21 cellular contexts compared by ENCODE assay signal in the genomic region with DNA sequence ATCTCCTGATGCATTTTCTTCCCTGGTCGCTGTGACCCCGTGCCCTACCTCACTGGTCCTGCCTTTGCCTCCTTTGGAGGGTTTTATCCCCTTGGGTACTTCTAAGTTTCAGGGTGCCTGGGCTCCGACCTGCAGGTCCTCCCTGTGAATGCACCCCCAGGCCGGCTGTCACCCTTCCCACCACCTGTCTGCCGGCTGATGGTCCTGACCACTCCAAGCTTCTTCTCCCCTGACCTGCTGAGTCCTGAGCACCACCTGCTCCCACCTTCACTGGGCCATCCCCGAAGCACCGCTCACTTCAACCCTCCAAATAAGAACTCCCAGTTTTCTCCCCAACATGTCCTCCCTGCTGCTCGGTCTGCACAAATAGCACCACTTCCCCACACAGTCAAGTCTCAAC. TPM values are rescaled to one million over a fixed set of nuclear protein-coding genes. Genes with fewer than 3 reads are reported as not detected.
DNase-seq lines count a peak whose midpoint lies in the region; ATAC-seq lines count a peak whose summit lies in the region.
"Had no signal": no experiment of that assay in that cellular context is flagged by ENCODE, and none has a peak within 500 bp of the region (broad histone marks: within the 10 kb centered on the region; RNA-seq: fewer than 3 reads in every experiment).

No MANE protein-coding gene starts in this region.

- 0 out of 2 replicates have a peak, but pooled peaks cover 6% of the 10 kb centered on the region for H4K20me1 ChIP-seq in Karpas-422 (ENCODE audit: insufficient read depth, low read depth, low read length)

- H3K27ac ChIP-seq in Karpas-422 (ENCODE audit: low read length) (no peak overlapping the region), neuronal stem cell (replicated peaks; ENCODE audit: low read length) (no peak overlapping the region)
- H3K27ac ChIP-seq: PC-9 had no signal

- H3K36me3 ChIP-seq in Karpas-422 (ENCODE audit: insufficient read depth, low read length) (peaks cover 2% of the 10 kb centered on the region; the same call in 1 of the 2 replicates), neuronal stem cell (replicated peaks in 1 of 2; ENCODE audit: control insufficient read depth in 2 of 2, insufficient read depth in 2 of 2, low read length in 2 of 2) (peaks cover 0 to 3% of the 10 kb centered on the region in 2 donors)

- H3K27me3 Mint-ChIP-seq in dendritic cell treated with granulocyte-macrophage colony-stimulating factor and Interleukin-4, amounts not matched to agents 40 ng/mL and 50 ng/mL, for 4 days, result no peaks in the 10 kb centered on the region
- H3K27me3 Mint-ChIP-seq: CD4-positive, alpha-beta memory T cell had no signal

- H2BK12ac ChIP-seq in neuronal stem cell (ENCODE audit: low read length), result no peak overlapping the region

- H2BK120ac ChIP-seq in neuronal stem cell (ENCODE audit: low read depth, low read length), result no peak overlapping the region

- no peaks in the 10 kb centered on the region for H3K9me2 ChIP-seq in Karpas-422 (replicated peaks; ENCODE audit: insufficient read depth, low read length)
- H3K9me2 ChIP-seq: SK-N-SH had no signal

- H3K36me3 Mint-ChIP-seq in dendritic cell treated with granulocyte-macrophage colony-stimulating factor and Interleukin-4, amounts not matched to agents 40 ng/mL and 50 ng/mL, for 4 days (ENCODE audit: low read depth), result peaks cover 52% of the 10 kb centered on the region
- H3K36me3 Mint-ChIP-seq: CD4-positive, alpha-beta memory T cell had no signal

- peak overlapping the region; percentile 27 for H2AK5ac ChIP-seq in neuronal stem cell (ENCODE audit: low read depth, low read length)

- H3K23ac ChIP-seq in neuronal stem cell (ENCODE audit: low read depth, low read length, poor library complexity), result no peak overlapping the region

- H2BK15ac ChIP-seq in neuronal stem cell (ENCODE audit: low read length), result no peak overlapping the region

- H3K9me3 ChIP-seq in Karpas-422 (ENCODE audit: low read length), result no peaks in the 10 kb centered on the region
- no peaks in the 10 kb centered on the region for H3K9me3 ChIP-seq in neuronal stem cell (replicated peaks in 1 of 2; ENCODE audit: control insufficient read depth in 2 of 2, insufficient read depth in 1 of 2, low read depth in 1 of 2, low read length in 2 of 2)
- H3K9me3 ChIP-seq: SK-N-SH had no signal

- H3K79me2 ChIP-seq in Karpas-422 (ENCODE audit: low read length), result peaks cover 98% of the 10 kb centered on the region

- H3K18ac ChIP-seq in neuronal stem cell (ENCODE audit: low read length), result no peak overlapping the region

- H3K4me3 Mint-ChIP-seq in dendritic cell treated with granulocyte-macrophage colony-stimulating factor and Interleukin-4, amounts not matched to agents 40 ng/mL and 50 ng/mL, for 4 days, result no peak overlapping the region
- H3K4me3 Mint-ChIP-seq: CD4-positive, alpha-beta memory T cell had no signal

- peaks cover 4% of the 10 kb centered on the region for H3K79me1 ChIP-seq in neuronal stem cell (ENCODE audit: low read depth, low read length)

- ATAC-seq in GM21786 (IDR thresholded peaks at IDR 0.05; ENCODE audit: unreplicated experiment), result no peak

- H2BK5ac ChIP-seq in neuronal stem cell (ENCODE audit: low read length), result no peak overlapping the region

- no peak overlapping the region for H4K8ac ChIP-seq in neuronal stem cell (ENCODE audit: low read depth, low read length)

- H2AFZ ChIP-seq in Karpas-422 (ENCODE audit: low read length) (no peak overlapping the region), neuronal stem cell (ENCODE audit: low read length) (no peak overlapping the region)
- H2AFZ ChIP-seq: PC-9 had no signal

- no peak overlapping the region for H4K91ac ChIP-seq in neuronal stem cell (ENCODE audit: low read depth, low read length, poor library complexity)

- H3K4me3 ChIP-seq in Karpas-422 (ENCODE audit: low read length) (no peak overlapping the region), neuronal stem cell (ENCODE audit: low read length in 2 of 2) (no peak overlapping the region)
- H3K4me3 ChIP-seq: PC-9 had no signal

- H3K27ac Mint-ChIP-seq in dendritic cell treated with granulocyte-macrophage colony-stimulating factor and Interleukin-4, amounts not matched to agents 40 ng/mL and 50 ng/mL, for 4 days, result peak overlapping the region; percentile 57
- H3K27ac Mint-ChIP-seq: CD4-positive, alpha-beta memory T cell had no signal

- H3K9ac ChIP-seq in Karpas-422 (ENCODE audit: low read length) (no peak overlapping the region), neuronal stem cell (ENCODE audit: low read depth, low read length, poor library complexity) (no peak overlapping the region)
- H3K9ac ChIP-seq: SK-N-SH had no signal

- intact Hi-C loops in dendritic cell treated with granulocyte-macrophage colony-stimulating factor and Interleukin-4, amounts not matched to agents 40 ng/mL and 50 ng/mL, for 4 days (cut with micrococcal nuclease), result no loop called here

- peaks cover 56% of the 10 kb centered on the region for H3K4me1 Mint-ChIP-seq in dendritic cell treated with granulocyte-macrophage colony-stimulating factor and Interleukin-4, amounts not matched to agents 40 ng/mL and 50 ng/mL, for 4 days (ENCODE audit: low read depth)
- H3K4me1 Mint-ChIP-seq: CD4-positive, alpha-beta memory T cell had no signal

- no peak overlapping the region for H3K14ac ChIP-seq in neuronal stem cell (ENCODE audit: low read length)

- DNase-seq in Karpas-422 (peak; percentile 38), neuronal stem cell (ENCODE audit: low spot score) (no peak), NCI-H1694 treated with DMSO at 0.1 percent for 48 hours (lab: John Stamatoyannopoulos, UW) (no peak), CD1c-positive myeloid dendritic cell (ENCODE audit: extremely low spot score) (no peak)
- DNase-seq in activated naive CD4-positive, alpha-beta T cell (lab: John Stamatoyannopoulos, UW), result no peak
- DNase-seq: CD4-positive, alpha-beta memory T cell; DMS153; GOT3; HCEC 1CT; MM.1S; NCI-H1048; NCI-H1436; NCI-H1930; NCI-H2227 treated with DMSO at 0.1 percent for 48 hours; NCI-H510A; NCI-H748 treated with DMSO at 0.1 percent for 48 hours; PC-9; SIG-M5; SK-N-SH had no signal

- H3K4me2 ChIP-seq in Karpas-422 (ENCODE audit: low read depth, low read length, poor library complexity, severe bottlenecking) (no peak overlapping the region), neuronal stem cell (ENCODE audit: insufficient read depth, low read length, poor library complexity, severe bottlenecking) (no peak overlapping the region)
- H3K4me2 ChIP-seq: PC-9, SK-N-SH had no signal

- no peak overlapping the region for H3K4ac ChIP-seq in neuronal stem cell (ENCODE audit: low read length)

- no peaks in the 10 kb centered on the region for H3K27me3 ChIP-seq in Karpas-422 (ENCODE audit: low read length)
- no peaks in the 10 kb centered on the region for H3K27me3 ChIP-seq in neuronal stem cell (ENCODE audit: control insufficient read depth in 3 of 3, insufficient read depth in 3 of 3, low read depth in 1 of 3, low read length in 3 of 3)

- H3K4me1 ChIP-seq in Karpas-422 (ENCODE audit: low read length) (peaks cover 29% of the 10 kb centered on the region), neuronal stem cell (ENCODE audit: control insufficient read depth in 2 of 2, insufficient read depth in 1 of 2, low read depth in 1 of 2, low read length in 2 of 2) (peaks cover 0 to 2% of the 10 kb centered on the region in 2 donors)

- H3K9me3 Mint-ChIP-seq in dendritic cell treated with granulocyte-macrophage colony-stimulating factor and Interleukin-4, amounts not matched to agents 40 ng/mL and 50 ng/mL, for 4 days, result no peaks in the 10 kb centered on the region

- no CpG with 5 or more reads among the region's 8 CpGs for WGBS in neuronal stem cell (ENCODE audit: extremely low coverage in 2 of 2, insufficient read length in 2 of 2, insufficient replicate concordance in 1 of 2), 2 donors

RNA-seq across cellular contexts. Expression of gene TNS3, which starts 33.4 kb away (rescaled TPM):
- total RNA-seq in Karpas-422 (2014; rRNA removed; shearing (Covaris generic); ENCODE audit: low replicate concordance), result 56.6 and 60.5 TPM in 2 replicates
- 19.8 TPM for polyA plus RNA-seq in neuronal stem cell (2013, experiment 1 of 2)
- polyA plus RNA-seq in neuronal stem cell (2013, experiment 2 of 2), result 19.8 TPM
